Comparison of ENCODE assay signal across 29 cellular contexts in genomic region chr5:8340261-8340660, GRCh38.
DNase-seq lines count a peak whose midpoint lies in the region; ATAC-seq and FAIRE-seq lines count a peak whose summit lies in the region.
"Had no signal": no experiment of that assay in that cellular context is flagged by ENCODE, and none has a peak within 500 bp of the region (broad histone marks: within the 10 kb centered on the region; RNA-seq: fewer than 3 reads in every experiment).

No MANE protein-coding gene starts in this region.

- no peak overlapping the region for H2BK5ac ChIP-seq in mesenchymal stem cell (ENCODE audit: low read depth, low read length, poor library complexity, severe bottlenecking)

- 50% methylated on average over 3 of the region's 3 CpGs for whole genome bisulfite sequencing in mesenchymal stem cell

- no peaks in the 10 kb centered on the region for H3K27me3 Mint-ChIP-seq in activated CD4-positive, alpha-beta T cell treated with anti-CD3 and anti-CD28 coated beads for 36 hours
- H3K27me3 Mint-ChIP-seq: activated CD8-positive, alpha-beta T cell treated with anti-CD3 and anti-CD28 coated beads for 36 hours; B cell; IgD-negative memory B cell; memory B cell had no signal

- H3K4me2 ChIP-seq in mesenchymal stem cell (ENCODE audit: low read length, poor library complexity, severe bottlenecking) = peak overlapping the region; percentile 64

- peaks cover 4% of the 10 kb centered on the region for H3K9me3 ChIP-seq in mesenchymal stem cell (ENCODE audit: control insufficient read depth, low read length)
- H3K9me3 ChIP-seq in MG63 = peaks cover 3% of the 10 kb centered on the region; the same call in 1 of the 2 replicates
- H3K9me3 ChIP-seq: Caco-2, heart left ventricle, suprapubic skin had no signal

- no peak for ATAC-seq in activated CD4-positive, alpha-beta T cell treated with anti-CD3 and anti-CD28 coated beads for 36 hours
- ATAC-seq: activated CD8-positive, alpha-beta T cell treated with anti-CD3 and anti-CD28 coated beads for 36 hours; naive thymus-derived CD4-positive, alpha-beta T cell; stimulated activated effector memory CD8-positive, alpha-beta T cell treated with anti-CD3 and anti-CD28 coated beads, Interleukin-12 subunit alpha, Interleukin-12 subunit beta, amount 100 ng/mL, for 72 hours had no signal

- peaks cover 0 to 6% of the 10 kb centered on the region in 2 experiments for H3K27me3 ChIP-seq in mesenchymal stem cell (ENCODE audit: control insufficient read depth in 1 of 2, insufficient read depth in 1 of 2, low read length in 2 of 2)
- H3K27me3 ChIP-seq in MG63 = peaks cover 2% of the 10 kb centered on the region; the same call in 1 of the 2 replicates
- H3K27me3 ChIP-seq: heart left ventricle, suprapubic skin had no signal

- no peak overlapping the region for H3K23ac ChIP-seq in mesenchymal stem cell (ENCODE audit: low read length in 2 of 2)

- POLR2A ChIA-PET in activated CD4-positive, alpha-beta T cell treated with anti-CD3 and anti-CD28 coated beads for 36 hours (lab: Charles Lee) = no interaction called here

- H4K91ac ChIP-seq in mesenchymal stem cell (ENCODE audit: low read length) = peak overlapping the region; percentile 11

- no peaks in the 10 kb centered on the region for H3K36me3 Mint-ChIP-seq in activated CD4-positive, alpha-beta T cell treated with anti-CD3 and anti-CD28 coated beads for 36 hours (ENCODE audit: low read depth)
- H3K36me3 Mint-ChIP-seq: brain; memory B cell; stimulated activated effector memory CD8-positive, alpha-beta T cell treated with anti-CD3 and anti-CD28 coated beads, Interleukin-12 subunit alpha, Interleukin-12 subunit beta, amount 100 ng/mL, for 72 hours had no signal

- H3K27ac Mint-ChIP-seq in activated CD4-positive, alpha-beta T cell treated with anti-CD3 and anti-CD28 coated beads for 36 hours = no peak overlapping the region
- H3K27ac Mint-ChIP-seq: activated CD8-positive, alpha-beta T cell treated with anti-CD3 and anti-CD28 coated beads for 36 hours; B cell; IgD-negative memory B cell; memory B cell; stimulated activated effector memory CD8-positive, alpha-beta T cell treated with anti-CD3 and anti-CD28 coated beads, Interleukin-12 subunit alpha, Interleukin-12 subunit beta, amount 100 ng/mL, for 72 hours had no signal

- peak overlapping the region in 1 of 2 experiments; percentile 53 for H3K4me3 ChIP-seq in mesenchymal stem cell (ENCODE audit: insufficient read depth in 1 of 2, low read depth in 1 of 2, low read length in 2 of 2)
- H3K4me3 ChIP-seq in MG63 = no peak overlapping the region
- H3K4me3 ChIP-seq: heart left ventricle, suprapubic skin had no signal

- H2AFZ ChIP-seq in mesenchymal stem cell (ENCODE audit: low read depth, low read length) = no peak overlapping the region

- no peak overlapping the region for H2BK15ac ChIP-seq in mesenchymal stem cell (ENCODE audit: low read depth, poor library complexity, severe bottlenecking)

- CTCF ChIA-PET in activated CD4-positive, alpha-beta T cell treated with anti-CD3 and anti-CD28 coated beads for 36 hours (lab: Charles Lee) = no interaction called here

- H3K4me3 Mint-ChIP-seq in activated CD4-positive, alpha-beta T cell treated with anti-CD3 and anti-CD28 coated beads for 36 hours = no peak overlapping the region
- H3K4me3 Mint-ChIP-seq: activated CD8-positive, alpha-beta T cell treated with anti-CD3 and anti-CD28 coated beads for 36 hours; B cell; brain; IgD-negative memory B cell; memory B cell; naive thymus-derived CD4-positive, alpha-beta T cell; stimulated activated effector memory CD8-positive, alpha-beta T cell treated with anti-CD3 and anti-CD28 coated beads, Interleukin-12 subunit alpha, Interleukin-12 subunit beta, amount 100 ng/mL, for 72 hours had no signal

- peaks cover 4% of the 10 kb centered on the region for H3K9me3 Mint-ChIP-seq in activated CD4-positive, alpha-beta T cell treated with anti-CD3 and anti-CD28 coated beads for 36 hours (ENCODE audit: low read depth)

- no peaks in the 10 kb centered on the region for H3K36me3 ChIP-seq in mesenchymal stem cell (ENCODE audit: control insufficient read depth in 1 of 2, insufficient read depth in 2 of 2, low read depth in 1 of 2, low read length in 2 of 2)
- no peaks in the 10 kb centered on the region for H3K36me3 ChIP-seq in MG63
- H3K36me3 ChIP-seq: heart left ventricle, suprapubic skin had no signal

- DNase-seq in NCI-H748 (lab: John Stamatoyannopoulos, UW; ENCODE audit: unreplicated experiment) = peak; percentile 67
- DNase-seq in NCI-H748 treated with DMSO at 0.1 percent for 48 hours (lab: John Stamatoyannopoulos, UW) = no peak
- DNase-seq in SK-MEL-5 (ENCODE audit: low read depth, low spot score) = peak; percentile 41
- no peak for DNase-seq in mesenchymal stem cell
- no peak for DNase-seq in urothelium cell line (ENCODE audit: low spot score)
- no peak for DNase-seq in activated CD4-positive, alpha-beta T cell treated with anti-CD3 and anti-CD28 coated beads for 36 hours
- no peak for DNase-seq in A172 (ENCODE audit: low spot score)
- no peak for DNase-seq in MG63
- DNase-seq: 8988T; activated CD4-positive, CD25-positive, alpha-beta regulatory T cell treated with anti-CD3 and anti-CD28 coated beads, Interleukin-2, amount 50 U/mL, for 72 hours; activated CD8-positive, alpha-beta T cell treated with anti-CD3 and anti-CD28 coated beads for 36 hours; activated effector memory CD4-positive, alpha-beta T cell treated with Interleukin-2 at 50 U/mL for 16 hours; activated T-cell treated with anti-CD3 and anti-CD28 coated beads for 4 hours; effector CD8-positive, alpha-beta T cell; heart left ventricle; left cardiac atrium; naive thymus-derived CD4-positive, alpha-beta T cell; NCI-H1105; NCI-H1930; NCI-H774 had no signal

- FAIRE-seq in urothelium cell line (lab: Jason Lieb, UNC) = peak; percentile 5
- FAIRE-seq: colon, GM12891 had no signal

- no peaks in the 10 kb centered on the region for H3K79me1 ChIP-seq in mesenchymal stem cell (replicated peaks; ENCODE audit: low read length, poor library complexity, severe bottlenecking)

- no peak overlapping the region for H4K8ac ChIP-seq in mesenchymal stem cell (ENCODE audit: low read length)

- no peak overlapping the region for H3K18ac ChIP-seq in mesenchymal stem cell (ENCODE audit: low read depth in 1 of 2, low read length in 2 of 2)

- no peaks in the 10 kb centered on the region for H3K4me1 Mint-ChIP-seq in activated CD4-positive, alpha-beta T cell treated with anti-CD3 and anti-CD28 coated beads for 36 hours
- H3K4me1 Mint-ChIP-seq: B cell; IgD-negative memory B cell; memory B cell; naive thymus-derived CD4-positive, alpha-beta T cell; stimulated activated effector memory CD8-positive, alpha-beta T cell treated with anti-CD3 and anti-CD28 coated beads, Interleukin-12 subunit alpha, Interleukin-12 subunit beta, amount 100 ng/mL, for 72 hours had no signal

- H3K9ac ChIP-seq in mesenchymal stem cell (ENCODE audit: low read length) = peak overlapping the region; percentile 28

- in situ Hi-C loops in SK-MEL-5 (cut with HindIII; ENCODE audit: low pct_unique_long_range_greater_than_20kb, low sequenced_read_pairs) = no loop called here

- no peak overlapping the region for H2BK12ac ChIP-seq in mesenchymal stem cell (ENCODE audit: low read length in 2 of 2)

- H3K4me1 ChIP-seq in mesenchymal stem cell (ENCODE audit: control insufficient read depth, insufficient read depth, low read depth, low read length) = peaks cover 7% of the 10 kb centered on the region
- H3K4me1 ChIP-seq: Caco-2, heart left ventricle, suprapubic skin had no signal

- no peak overlapping the region for H2AK5ac ChIP-seq in mesenchymal stem cell (ENCODE audit: low read length, severe bottlenecking)

- intact Hi-C loops in activated CD4-positive, alpha-beta T cell treated with anti-CD3 and anti-CD28 coated beads for 36 hours (cut with DNase I, micrococcal nuclease) = no loop called here

- no peak overlapping the region for H3K14ac ChIP-seq in mesenchymal stem cell (ENCODE audit: low read length in 2 of 2)

- no peak overlapping the region for H3K4ac ChIP-seq in mesenchymal stem cell (ENCODE audit: low read depth in 1 of 2, low read length in 2 of 2)

- no peak overlapping the region for H2BK120ac ChIP-seq in mesenchymal stem cell (ENCODE audit: low read depth, low read length)

- no peak overlapping the region for H3K27ac ChIP-seq in mesenchymal stem cell (ENCODE audit: low read length, poor library complexity, severe bottlenecking)
- H3K27ac ChIP-seq: heart left ventricle, suprapubic skin had no signal

Comparison
In these comparisons a context has a peak if more than half of its experiments do, and no peak if none do; other contexts are left out.
1. DNase-seq: peak in NCI-H748 (single experiment) and SK-MEL-5 (single experiment); none in NCI-H748 treated with DMSO at 0.1 percent for 48 hours (single experiment), mesenchymal stem cell (single experiment), urothelium cell line (single experiment), activated CD4-positive, alpha-beta T cell treated with anti-CD3 and anti-CD28 coated beads for 36 hours (single experiment), A172 (single experiment) and MG63 (single experiment).